Comparison of ENCODE assay signal across 8 cellular contexts in the genomic region with DNA sequence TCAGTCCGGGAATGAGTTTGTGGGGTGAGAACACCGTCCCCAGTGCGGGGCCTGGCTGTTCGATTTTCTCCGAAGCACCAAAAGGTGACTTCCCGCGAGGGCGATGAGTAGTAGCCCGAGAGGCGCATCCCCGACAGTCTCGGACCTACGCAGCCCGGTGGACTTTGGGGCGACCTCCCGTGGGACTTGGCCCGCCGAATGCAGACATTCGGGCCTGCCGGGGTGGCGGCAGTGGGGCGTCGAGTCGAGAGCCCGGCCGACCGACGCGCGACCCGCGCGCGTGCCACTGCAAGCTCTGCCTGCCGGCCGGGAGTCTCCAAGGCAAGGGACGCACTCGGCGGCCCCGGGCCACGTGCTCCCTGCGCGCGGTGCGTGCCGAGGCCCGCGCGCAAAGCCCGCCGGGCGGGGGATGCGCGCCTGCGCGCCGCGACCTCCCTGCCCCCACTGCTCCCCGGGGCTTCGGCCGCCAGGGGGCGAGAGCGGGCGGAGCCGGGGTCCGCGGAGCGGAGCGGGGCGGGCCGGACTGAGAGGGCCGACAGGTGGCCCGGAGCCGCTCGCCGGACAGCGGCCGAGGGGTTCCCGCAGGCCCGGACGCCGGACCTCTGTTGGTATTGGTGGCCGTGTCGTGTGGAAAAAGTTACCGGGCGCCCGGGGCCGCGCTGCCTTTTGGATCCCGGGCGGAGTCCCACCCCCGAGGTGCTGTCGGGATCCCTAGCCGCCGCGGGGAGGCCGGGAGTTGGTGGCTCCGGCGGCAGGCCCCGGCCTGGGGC. TPM values are rescaled to one million over a fixed set of nuclear protein-coding genes. Genes with fewer than 3 reads are reported as not detected.
DNase-seq lines count a peak whose midpoint lies in the region; ATAC-seq and TF ChIP-seq lines count a peak whose summit lies in the region.

No MANE protein-coding gene starts in this region.

- in situ Hi-C loops in KBM-7 (cut with MboI; ENCODE audit: low pct_unique_long_range_greater_than_20kb, low sequenced_read_pairs) = no loop called here

- TF ChIP-seq CTCF in SU-DHL-6 (IDR thresholded peaks at IDR 0.05; ENCODE audit: insufficient read depth, low read length, poor library complexity, severe bottlenecking) (no peak), heart right ventricle (IDR thresholded peaks at IDR 0.05) (peak; percentile 59 to 99 (median 79)), tibial nerve (IDR thresholded peaks at IDR 0.05) (peak; percentile 78 to 100 (median 99))

- peaks cover 41% of the 10 kb centered on the region for H3K4me1 ChIP-seq in adipocyte (ENCODE audit: control insufficient read depth, insufficient read depth, low read length)
- peaks cover 18 to 62% (median 50%) of the 10 kb centered on the region in 9 donors for H3K4me1 ChIP-seq in heart right ventricle
- H3K4me1 ChIP-seq in tibial nerve = peaks cover 0 to 55% (median 38%) of the 10 kb centered on the region in 4 donors

- peaks cover 42% of the 10 kb centered on the region for H3K36me3 ChIP-seq in SU-DHL-6 (ENCODE audit: low read length)
- peaks cover 17% of the 10 kb centered on the region for H3K36me3 ChIP-seq in adipocyte (ENCODE audit: control insufficient read depth, insufficient read depth, low read length, severe bottlenecking)
- peaks cover 0 to 34% (median 13%) of the 10 kb centered on the region in 9 donors for H3K36me3 ChIP-seq in heart right ventricle
- H3K36me3 ChIP-seq in tibial nerve = peaks cover 0 to 27% (median 6%) of the 10 kb centered on the region in 3 donors

- intact Hi-C loops in heart right ventricle (cut with DNase I) = loop anchor here in 3 of 10 donors (2.0 to 10.0 kb wide), 4 partner anchors 67 to 195 kb away; no protein-coding TSS in a partner anchor

- peak; percentile 87 to 91 for TF ChIP-seq POLR2A in tibial nerve (IDR thresholded peaks at IDR 0.05)

- H3K79me2 ChIP-seq in SU-DHL-6 (ENCODE audit: insufficient read depth, low read length) = peaks cover 47% of the 10 kb centered on the region

- H3K9me2 ChIP-seq in SU-DHL-6 (replicated peaks; ENCODE audit: insufficient read depth, low read length) = no peaks in the 10 kb centered on the region

- peak; percentile 17 to 40 (median 30) for ATAC-seq in heart right ventricle

- H3K9ac ChIP-seq in SU-DHL-6 (ENCODE audit: low read length) (peak overlapping the region; percentile 100), adipocyte (ENCODE audit: low read length) (peak overlapping the region; percentile 96)

- WGBS in heart right ventricle, 2 donors = 1% methylated on average over 85 to 100 of the region's 100 CpGs
- 0% methylated on average over 7 to 12 of the region's 100 CpGs for WGBS in tibial nerve, 2 donors

- H3K4me3 ChIP-seq in SU-DHL-6 (ENCODE audit: insufficient read depth, low read length, poor library complexity, severe bottlenecking) (peak overlapping the region; percentile 99), adipocyte (ENCODE audit: low read length) (peak overlapping the region; percentile 95), heart right ventricle (peak overlapping the region; percentile 72 to 100 (median 90)), tibial nerve (peak overlapping the region; percentile 92 to 98 (median 97))

- H3K27ac ChIP-seq in SU-DHL-6 (ENCODE audit: low read depth, low read length) = peak overlapping the region; percentile 99
- H3K27ac ChIP-seq in heart right ventricle = peak overlapping the region; percentile 98 to 100 (median 99)
- peak overlapping the region; percentile 99 to 100 (median 100) for H3K27ac ChIP-seq in tibial nerve

- no peak overlapping the region for H2AFZ ChIP-seq in SU-DHL-6 (ENCODE audit: low read depth, low read length, severe bottlenecking)

- H3K9me3 ChIP-seq in SU-DHL-6 (ENCODE audit: insufficient read depth, low read length) (peaks cover 4% of the 10 kb centered on the region; the same call in 1 of the 2 replicates), adipocyte (ENCODE audit: control insufficient read depth, low read length) (no peaks in the 10 kb centered on the region), heart right ventricle (no peaks in the 10 kb centered on the region), tibial nerve (no peaks in the 10 kb centered on the region)

- H3F3A ChIP-seq in SU-DHL-6 (ENCODE audit: insufficient read depth) = peaks cover 53% of the 10 kb centered on the region

- H4K20me1 ChIP-seq in SU-DHL-6 (ENCODE audit: low read depth, low read length) = peaks cover 13% of the 10 kb centered on the region; the same call in 1 of the 2 replicates

- no peaks in the 10 kb centered on the region for H3K27me3 ChIP-seq in SU-DHL-6 (ENCODE audit: low read length)
- H3K27me3 ChIP-seq in adipocyte (replicated peaks; ENCODE audit: control insufficient read depth, insufficient read depth, low read length) = no peaks in the 10 kb centered on the region
- H3K27me3 ChIP-seq in heart right ventricle = no peaks in the 10 kb centered on the region
- no peaks in the 10 kb centered on the region for H3K27me3 ChIP-seq in tibial nerve

- TF ChIP-seq EP300 in tibial nerve (IDR thresholded peaks at IDR 0.05) = peak in 1 of 2 donors; percentile 84

- H3K4me2 ChIP-seq in SU-DHL-6 (ENCODE audit: low read depth, low read length, poor library complexity, severe bottlenecking) = peak overlapping the region; percentile 87

- DNase-seq in C1 segment of cervical spinal cord (lab: John Stamatoyannopoulos, UW) = peak; percentile 29 to 94 (median 78)
- DNase-seq in GM19240 (ENCODE audit: insufficient read length, low spot score) = peak; percentile 36
- DNase-seq in KBM-7 = peak; percentile 68
- DNase-seq in adipocyte (ENCODE audit: low read depth) = peak; percentile 94
- peak; percentile 78 to 89 for DNase-seq in heart right ventricle
- DNase-seq in pons (ENCODE audit: low spot score) = peak; percentile 66
- DNase-seq in tibial nerve (ENCODE audit: low spot score in 2 of 2) = peak; percentile 72 to 74

RNA-seq across cellular contexts. Expression of gene PTMA, which starts 1.8 kb away (rescaled TPM):
- total RNA-seq in heart right ventricle (100 to 1,000 TPM; 133 to 348 (median 164) TPM), tibial nerve (1,000 to 10,000 TPM in 1 of 4 donors, 100 to 1,000 TPM in 3; 622 to 1,472 (median 817) TPM)
- polyA plus RNA-seq in heart right ventricle = 100 to 1,000 TPM; 567 to 626 TPM

Comparison
In these comparisons a context has a peak if more than half of its experiments do, and no peak if none do; other contexts are left out.
1. Peak in every context shown above with its lines: DNase-seq, ATAC-seq, H3K4me3 ChIP-seq and H3K27ac ChIP-seq.
2. DNase-seq: peak in every context shown above with its lines; median percentile 94 in adipocyte; 84 in heart right ventricle; 78 in C1 segment of cervical spinal cord; 73 in tibial nerve; 68 in KBM-7; 66 in pons; 36 in GM19240.